1 cellular context compared by ENCODE assay signal in genomic region chr14:30603402-30603801, GRCh38.
TF ChIP-seq lines count a peak whose summit lies in the region.

No MANE protein-coding gene starts in this region.

TF ChIP-seq in K562, 482 proteins besides CTCF, POLR2A, EP300 and RAD21 (continued from another document):
- TF ChIP-seq UBTF (IDR thresholded peaks at IDR 0.05; ENCODE audit: borderline replicate concordance in 1 of 2, low read depth in 2 of 2, low read length in 2 of 2): no peak
- peak; percentile 29; the same call in 1 of the 2 replicates for TF ChIP-seq CEBPB (tag; IDR thresholded peaks at IDR 0.05)
- TF ChIP-seq ATF3 (IDR thresholded peaks at IDR 0.05): peak; percentile 68
- no peak for TF ChIP-seq ATF3 (CRISPR knock-in tag; conservative IDR thresholded peaks at IDR 0.05)
- no peak for TF ChIP-seq KLF16 (IDR thresholded peaks at IDR 0.05)
- TF ChIP-seq NELFE (IDR thresholded peaks at IDR 0.05; ENCODE audit: insufficient read depth, insufficient read length): no peak
TF ChIP-seq in K562: peak in this region for 3.
